Comparison of ENCODE assay signal across 15 cellular contexts in genomic region chr21:17372200-17372599, GRCh38.
DNase-seq lines count a peak whose midpoint lies in the region; ATAC-seq, FAIRE-seq and TF ChIP-seq lines count a peak whose summit lies in the region.
"Had no signal": no experiment of that assay in that cellular context is flagged by ENCODE, and none has a peak within 500 bp of the region (broad histone marks: within the 10 kb centered on the region; RNA-seq: fewer than 3 reads in every experiment).

No MANE protein-coding gene starts in this region.

- FAIRE-seq in keratinocyte (lab: Jason Lieb, UNC), result no peak
- FAIRE-seq: GM12892, H1 had no signal

- dilution Hi-C loops in keratinocyte (cut with MboI; ENCODE audit: extremely low pct_ligation_motif_present, low sequenced_read_pairs), result no loop called here

- H3K79me2 ChIP-seq in keratinocyte (ENCODE audit: control insufficient read depth, insufficient read depth, low read length), result no peaks in the 10 kb centered on the region

- peaks cover 25% of the 10 kb centered on the region for H3K4me1 ChIP-seq in keratinocyte (ENCODE audit: control insufficient read depth, extremely low read depth, insufficient read depth, low read length)
- H3K4me1 ChIP-seq: HAP-1 had no signal

- no peak for ATAC-seq in HG03045 (IDR thresholded peaks at IDR 0.05; ENCODE audit: unreplicated experiment)
- ATAC-seq: CD8-positive, alpha-beta T cell had no signal

- H3K36me3 ChIP-seq in brain microvascular endothelial cell (replicated peaks) (no peaks in the 10 kb centered on the region), keratinocyte (ENCODE audit: control insufficient read depth in 2 of 2, extremely low read depth in 1 of 2, insufficient read depth in 2 of 2, low read length in 2 of 2) (no peaks in the 10 kb centered on the region)
- H3K36me3 ChIP-seq: HAP-1 had no signal

- H3K4me2 ChIP-seq in keratinocyte (ENCODE audit: control insufficient read depth, extremely low read depth, insufficient read depth, low read depth, low read length), result no peak overlapping the region

- DNase-seq in LNCaP clone FGC (ENCODE audit: low read depth) (peak; percentile 54), brain microvascular endothelial cell (no peak), keratinocyte (ENCODE audit: low read depth, low spot score) (no peak), osteocyte (ENCODE audit: extremely low spot score, unreplicated experiment) (no peak), immature natural killer cell (no peak)
- no peak for DNase-seq in stimulated activated CD4-positive, alpha-beta T cell treated with anti-CD3 and anti-CD28 coated beads, Interleukin-4, amount 100 ng/mL, for 24 hours
- DNase-seq: CD8-positive, alpha-beta T cell; COR-L47; DND-41; GDM1 had no signal

- H3K4me3 Mint-ChIP-seq in osteocyte (ENCODE audit: unreplicated experiment) (no peak overlapping the region), immature natural killer cell (no peak overlapping the region)
- H3K4me3 Mint-ChIP-seq: CD14-positive monocyte; CD8-positive, alpha-beta T cell had no signal

- no peak overlapping the region for H3K4me3 ChIP-seq in LNCaP clone FGC (ENCODE audit: low read depth, low read length)
- no peak overlapping the region for H3K4me3 ChIP-seq in brain microvascular endothelial cell (ENCODE audit: low read depth, low read length)
- H3K4me3 ChIP-seq in keratinocyte (ENCODE audit: control insufficient read depth in 2 of 3, extremely low read depth in 1 of 3, insufficient read depth in 2 of 3, low read depth in 1 of 3, low read length in 3 of 3), result no peak overlapping the region
- H3K4me3 ChIP-seq: HAP-1 had no signal

- no peaks in the 10 kb centered on the region for H3K9me1 ChIP-seq in keratinocyte (ENCODE audit: control insufficient read depth, extremely low read depth, insufficient read depth, low read length)

- H2AFZ ChIP-seq in keratinocyte (ENCODE audit: control insufficient read depth, low read length), result peak overlapping the region; percentile 53

- H4K20me1 ChIP-seq in keratinocyte (ENCODE audit: control insufficient read depth, extremely low read depth, insufficient read depth, low read length), result no peaks in the 10 kb centered on the region

- TF ChIP-seq CTCF in LNCaP clone FGC (IDR thresholded peaks at IDR 0.05; ENCODE audit: control insufficient read depth, extremely low read depth, insufficient read depth) (no peak), brain microvascular endothelial cell (IDR thresholded peaks at IDR 0.05; ENCODE audit: low read depth, low read length, missing control alignments) (no peak), keratinocyte (optimal IDR thresholded peaks at IDR 0.05 in 1 of 3, IDR thresholded peaks at IDR 0.05 in 1 of 3, conservative IDR thresholded peaks at IDR 0.05 in 1 of 3; ENCODE audit: extremely low read depth in 1 of 3, insufficient read depth in 2 of 3, low read length in 3 of 3) (no peak), osteocyte (IDR thresholded peaks at IDR 0.05) (no peak)

- in situ Hi-C loops in brain microvascular endothelial cell (cut with HindIII; ENCODE audit: low pct_ligation_motif_present, low sequenced_read_pairs), result no loop called here

- H3K9me3 ChIP-seq in keratinocyte (ENCODE audit: control insufficient read depth, low read depth, low read length), result no peaks in the 10 kb centered on the region
- H3K9me3 ChIP-seq: HAP-1 had no signal

- H3K36me3 Mint-ChIP-seq in osteocyte (ENCODE audit: unreplicated experiment) (no peaks in the 10 kb centered on the region), immature natural killer cell (peaks cover 0 to 5% (median 0%) of the 10 kb centered on the region in 3 donors)
- H3K36me3 Mint-ChIP-seq: CD14-positive monocyte; CD8-positive, alpha-beta T cell had no signal

- peak overlapping the region; percentile 84 for H3K27ac ChIP-seq in brain microvascular endothelial cell
- peak overlapping the region; percentile 80 for H3K27ac ChIP-seq in keratinocyte (ENCODE audit: control insufficient read depth, insufficient read depth, low read length)

- H3K27me3 ChIP-seq in brain microvascular endothelial cell (replicated peaks) (no peaks in the 10 kb centered on the region), keratinocyte (ENCODE audit: control insufficient read depth, extremely low read depth, insufficient read depth, low read length) (no peaks in the 10 kb centered on the region)

- peaks cover 11% of the 10 kb centered on the region for H3K4me1 Mint-ChIP-seq in osteocyte (ENCODE audit: unreplicated experiment)
- no peaks in the 10 kb centered on the region for H3K4me1 Mint-ChIP-seq in immature natural killer cell
- H3K4me1 Mint-ChIP-seq: CD14-positive monocyte had no signal

- no peaks in the 10 kb centered on the region for H3K27me3 Mint-ChIP-seq in osteocyte (ENCODE audit: unreplicated experiment)
- H3K27me3 Mint-ChIP-seq in immature natural killer cell (ENCODE audit: low read depth in 3 of 3), result peaks cover 0 to 4% (median 0%) of the 10 kb centered on the region in 3 donors

- peak overlapping the region; percentile 22 for H3K9ac ChIP-seq in keratinocyte (ENCODE audit: control insufficient read depth, extremely low read depth, insufficient read depth, low read length)

- H3K9me3 Mint-ChIP-seq in osteocyte (ENCODE audit: unreplicated experiment), result peaks cover 7% of the 10 kb centered on the region
- peaks cover 11 to 33% (median 12%) of the 10 kb centered on the region in 6 donors for H3K9me3 Mint-ChIP-seq in immature natural killer cell
- H3K9me3 Mint-ChIP-seq: CD8-positive, alpha-beta T cell had no signal

- H3K27ac Mint-ChIP-seq in osteocyte (ENCODE audit: unreplicated experiment), result no peak overlapping the region
- H3K27ac Mint-ChIP-seq in immature natural killer cell, result no peak overlapping the region
- H3K27ac Mint-ChIP-seq: CD14-positive monocyte; CD8-positive, alpha-beta T cell had no signal
